In the genomic region with DNA sequence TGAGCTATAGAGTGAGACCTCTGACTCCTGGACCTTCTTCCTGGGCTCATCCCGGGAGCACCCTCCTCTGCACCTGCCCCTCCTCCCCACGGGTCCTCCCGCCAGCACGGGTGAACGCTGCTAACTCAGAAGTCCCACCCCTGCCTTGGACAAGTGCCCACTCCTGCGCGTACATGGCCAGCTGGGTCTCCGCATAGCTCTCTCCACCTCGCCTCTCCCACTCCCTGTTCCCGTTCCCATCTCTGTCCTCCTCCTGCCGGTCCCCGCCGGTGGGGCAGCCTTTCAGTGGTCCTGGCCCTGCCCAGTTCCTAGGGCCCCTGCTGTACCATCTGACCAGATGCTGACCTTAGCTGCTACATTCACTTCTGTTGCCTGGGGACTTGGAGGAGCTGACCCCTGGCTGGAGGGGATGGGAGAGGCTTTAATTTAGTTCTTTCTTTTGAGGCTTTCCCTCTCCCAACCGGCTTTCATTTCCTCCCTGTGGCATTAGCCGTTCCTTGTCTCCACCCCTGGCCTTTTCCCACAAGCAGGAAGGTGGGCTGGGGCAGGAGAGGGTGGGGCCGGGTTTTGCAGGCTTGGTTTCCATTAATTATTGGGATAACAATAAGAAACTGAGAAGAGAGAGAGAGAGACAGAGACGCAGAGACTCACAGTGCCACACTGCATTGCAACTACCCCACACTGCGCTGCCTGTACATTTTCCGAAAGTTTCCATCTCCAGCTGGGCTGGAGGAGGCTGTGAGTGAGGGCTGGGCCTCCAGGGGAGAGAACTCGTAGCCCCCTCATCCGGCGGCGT, we compare ENCODE assay signal across 9 cellular contexts.
A peak's percentile ranks its signal among the peaks of the same experiment; 100 is the strongest.
DNase-seq lines count a peak whose midpoint lies in the region; ATAC-seq, FAIRE-seq and TF ChIP-seq lines count a peak whose summit lies in the region.
"Had no signal": no experiment of that assay in that cellular context is flagged by ENCODE, and none has a peak within 500 bp of the region (broad histone marks: within the 10 kb centered on the region; RNA-seq: fewer than 3 reads in every experiment).

No MANE protein-coding gene starts in this region.

- H3K4me1 Mint-ChIP-seq in neural progenitor cell: peaks cover 63% of the 10 kb centered on the region

- no peak overlapping the region for H3K9ac ChIP-seq in HepG2 (ENCODE audit: insufficient read depth, low read depth, low read length)
- H3K9ac ChIP-seq in neural progenitor cell: no peak overlapping the region
- H3K9ac ChIP-seq in PC-3 (ENCODE audit: low read length): no peak overlapping the region

- no peak overlapping the region for H2AFZ ChIP-seq in HepG2 (ENCODE audit: low read length)
- H2AFZ ChIP-seq in neural progenitor cell (replicated peaks): peak overlapping the region; percentile 61
- H2AFZ ChIP-seq in PC-3 (ENCODE audit: low read length): no peak overlapping the region

- H3K4me3 ChIP-seq in HepG2 (replicated peaks in 1 of 3; ENCODE audit: insufficient read depth in 1 of 3, low read depth in 2 of 3, low read length in 3 of 3) (no peak overlapping the region; a peak in 1 of 6 replicates), right lobe of liver (no peak overlapping the region), fibroblast of villous mesenchyme (ENCODE audit: low read depth, low read length) (no peak overlapping the region), neural progenitor cell (no peak overlapping the region), PC-3 (ENCODE audit: low read length) (no peak overlapping the region)

- H3K4me1 ChIP-seq in HepG2 (ENCODE audit: insufficient read depth, low read length) (peaks cover 21% of the 10 kb centered on the region), right lobe of liver (no peaks in the 10 kb centered on the region), neural progenitor cell (peaks cover 32% of the 10 kb centered on the region), PC-3 (ENCODE audit: insufficient read depth, low read length) (no peaks in the 10 kb centered on the region)

- TF ChIP-seq POLR2A in HepG2 (IDR thresholded peaks at IDR 0.05; ENCODE audit: insufficient read depth in 1 of 2, low read depth in 2 of 2, low read length in 2 of 2) (no peak), right lobe of liver (IDR thresholded peaks at IDR 0.05) (no peak)

- no TSS peak for BruUV-seq in HepG2 (replicated peaks; lab: Mats Ljungman, UMichigan)
- BruUV-seq in PC-3 (replicated peaks; lab: Mats Ljungman, UMichigan): no TSS peak

- H3K4me2 ChIP-seq in HepG2 (ENCODE audit: low read depth, low read length) (no peak overlapping the region), neural progenitor cell (peak overlapping the region; percentile 7), PC-3 (ENCODE audit: low read length) (no peak overlapping the region)

- ATAC-seq in HepG2: peak; percentile 78
- no peak for ATAC-seq in right lobe of liver
- ATAC-seq in GM18858 (IDR thresholded peaks at IDR 0.05; ENCODE audit: unreplicated experiment): no peak
- no peak for ATAC-seq in HG02884 (IDR thresholded peaks at IDR 0.05; ENCODE audit: unreplicated experiment)
- no peak for ATAC-seq in PC-3

- no peaks in the 10 kb centered on the region for H3K36me3 ChIP-seq in HepG2 (replicated peaks in 1 of 2; ENCODE audit: control insufficient read depth in 1 of 2, insufficient read depth in 2 of 2, low read length in 2 of 2)
- H3K36me3 ChIP-seq in right lobe of liver: no peaks in the 10 kb centered on the region
- H3K36me3 ChIP-seq in neural progenitor cell: no peaks in the 10 kb centered on the region
- no peaks in the 10 kb centered on the region for H3K36me3 ChIP-seq in PC-3 (ENCODE audit: low read depth, low read length)

- TF ChIP-seq EP300 in HepG2 (IDR thresholded peaks at IDR 0.05; ENCODE audit: low read depth in 2 of 2, low read length in 2 of 2): no peak
- no peak for TF ChIP-seq EP300 in HepG2 (CRISPR knock-in tag; IDR thresholded peaks at IDR 0.05; ENCODE audit: borderline replicate concordance)

- H3F3A ChIP-seq in neural progenitor cell (ENCODE audit: low read depth): peaks cover 18% of the 10 kb centered on the region
- H3F3A ChIP-seq in PC-3 (ENCODE audit: low read length, unreplicated experiment): no peaks in the 10 kb centered on the region

- FAIRE-seq in HepG2 (lab: Jason Lieb, UNC): no peak

- H3K9me3 ChIP-seq in HepG2 (ENCODE audit: low read length) (no peaks in the 10 kb centered on the region), right lobe of liver (no peaks in the 10 kb centered on the region), neural progenitor cell (ENCODE audit: low read depth) (no peaks in the 10 kb centered on the region), PC-3 (ENCODE audit: low read length) (no peaks in the 10 kb centered on the region)

- in situ Hi-C loops in HepG2 (cut with HindIII; ENCODE audit: extremely low pct_ligation_motif_present, low pct_unique_long_range_greater_than_20kb): no loop called here

- POLR2A ChIA-PET in HepG2 (lab: Yijun Ruan, JAX): interaction anchor here (0.6 kb wide), 1 partner anchor 42 kb away, joined by 4 read pairs; no protein-coding TSS in a partner anchor
- POLR2A ChIA-PET in PC-3 (lab: Charles Lee; ENCODE audit: unreplicated experiment): no interaction called here

- TF ChIP-seq CTCF in HepG2 (CRISPR knock-in tag; IDR thresholded peaks at IDR 0.05) (peak; percentile 49), right lobe of liver (IDR thresholded peaks at IDR 0.05) (peak in 1 of 4 donors; percentile 11), fibroblast of villous mesenchyme (IDR thresholded peaks at IDR 0.05; ENCODE audit: insufficient read depth, low read depth, low read length) (peak; percentile 28), neural progenitor cell (IDR thresholded peaks at IDR 0.05) (no peak), PC-3 (conservative IDR thresholded peaks at IDR 0.05; ENCODE audit: low read depth, low read length) (no peak)

- 25% methylated on average over 23 of the region's 23 CpGs for WGBS in HepG2 (ENCODE audit: low lambda C conversion rate)
- 50% methylated on average over 16 of the region's 23 CpGs for WGBS in right lobe of liver (ENCODE audit: insufficient coverage, low coverage, low lambda C conversion rate, missing lambda C conversion rate)

- peaks cover 3% of the 10 kb centered on the region for H3K36me3 Mint-ChIP-seq in neural progenitor cell

- peak overlapping the region; percentile 100 for H3K27ac Mint-ChIP-seq in neural progenitor cell

- intact Hi-C loops in HepG2 (cut with micrococcal nuclease; ENCODE audit: unreplicated experiment) (no loop called here), right lobe of liver (cut with DNase I) (no loop called here), PC-3 (cut with micrococcal nuclease) (no loop called here)

- CTCF ChIA-PET in HepG2 (lab: Yijun Ruan, JAX; ENCODE audit: low intra/inter-chr PET ratio, low total read pairs) (no interaction called here), PC-3 (lab: Charles Lee) (no interaction called here)

- no peaks in the 10 kb centered on the region for H3K79me2 ChIP-seq in HepG2 (ENCODE audit: insufficient read depth, low read length)
- H3K79me2 ChIP-seq in neural progenitor cell (ENCODE audit: low read depth): no peaks in the 10 kb centered on the region
- H3K79me2 ChIP-seq in PC-3 (ENCODE audit: low read length): no peaks in the 10 kb centered on the region

- H3K9me3 Mint-ChIP-seq in neural progenitor cell: peaks cover 9% of the 10 kb centered on the region

- peaks cover 2 to 70% of the 10 kb centered on the region in 2 experiments; a peak in 4 of 5 replicates for H3K27me3 ChIP-seq in HepG2 (ENCODE audit: control insufficient read depth in 1 of 2, insufficient read depth in 2 of 2, low read length in 2 of 2)
- no peaks in the 10 kb centered on the region for H3K27me3 ChIP-seq in right lobe of liver
- H3K27me3 ChIP-seq in neural progenitor cell: no peaks in the 10 kb centered on the region
- H3K27me3 ChIP-seq in PC-3 (ENCODE audit: low read length): no peaks in the 10 kb centered on the region

- no peak for TF ChIP-seq RAD21 in HepG2 (CRISPR knock-in tag; IDR thresholded peaks at IDR 0.05)

- no peak overlapping the region for H3K27ac ChIP-seq in HepG2 (ENCODE audit: extremely low read length, insufficient read depth, low read length)
- H3K27ac ChIP-seq in right lobe of liver: no peak overlapping the region
- no peak overlapping the region for H3K27ac ChIP-seq in neural progenitor cell
- no peak overlapping the region for H3K27ac ChIP-seq in PC-3 (ENCODE audit: low read length)

- H3K27me3 Mint-ChIP-seq in neural progenitor cell (ENCODE audit: insufficient read depth, low read depth): peaks cover 7% of the 10 kb centered on the region

- DNase-seq in HepG2 (ENCODE audit: low spot score) (no peak), right lobe of liver (no peak), fibroblast of villous mesenchyme (ENCODE audit: low read depth) (peak; percentile 23), neural progenitor cell (ENCODE audit: low spot score) (peak; percentile 59), PC-3 (no peak), LoVo (ENCODE audit: low spot score) (no peak)
- DNase-seq: T-helper 2 cell had no signal

- no peaks in the 10 kb centered on the region for H3K9me2 ChIP-seq in PC-3 (replicated peaks; ENCODE audit: low read length)

- peak overlapping the region; percentile 67 for H3K4me3 Mint-ChIP-seq in neural progenitor cell

- no peaks in the 10 kb centered on the region for H4K20me1 ChIP-seq in HepG2 (ENCODE audit: insufficient read depth, low read length)
- no peaks in the 10 kb centered on the region for H4K20me1 ChIP-seq in neural progenitor cell (ENCODE audit: low read depth)
- H4K20me1 ChIP-seq in PC-3 (ENCODE audit: low read length): no peaks in the 10 kb centered on the region

TF ChIP-seq in HepG2, 621 proteins besides CTCF, POLR2A, EP300 and RAD21 (continues in another document):
- peak; percentile 94 for TF ChIP-seq ZNF263 (CRISPR knock-in tag; IDR thresholded peaks at IDR 0.05)

Comparison
In these comparisons a context has a peak if more than half of its experiments do, and no peak if none do; other contexts are left out.
1. DNase-seq: peak in fibroblast of villous mesenchyme (single experiment) and neural progenitor cell (single experiment); none in HepG2 (single experiment), right lobe of liver (0 of 3), PC-3 (single experiment) and LoVo (single experiment).
2. CTCF ChIP-seq: peak in HepG2 (single experiment) and fibroblast of villous mesenchyme (single experiment); none in neural progenitor cell (single experiment) and PC-3 (single experiment).